ENCODE assay signal across 16 cellular contexts in the genomic region with DNA sequence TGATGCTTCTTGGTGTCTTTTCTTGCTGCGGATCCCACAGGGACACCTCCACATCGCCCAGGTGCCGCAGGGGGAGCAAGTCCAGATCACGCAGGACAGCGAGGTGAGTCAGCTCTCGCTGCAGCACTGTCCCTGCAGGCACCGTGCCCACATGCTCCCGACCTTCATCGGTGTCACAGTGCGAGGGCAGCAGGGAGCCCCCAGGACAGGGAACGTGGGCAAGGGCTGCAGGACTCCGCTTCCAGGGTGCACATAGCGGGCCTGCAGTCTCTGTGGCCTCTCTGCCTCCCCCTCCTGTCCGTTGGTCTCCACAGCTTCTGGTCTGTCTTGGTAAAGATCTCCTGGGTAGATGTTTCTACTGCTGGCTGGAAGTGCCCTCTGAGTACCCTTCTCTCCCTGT.
DNase-seq lines count a peak whose midpoint lies in the region; ATAC-seq and TF ChIP-seq lines count a peak whose summit lies in the region.
"Had no signal": no experiment of that assay in that cellular context is flagged by ENCODE, and none has a peak within 500 bp of the region (broad histone marks: within the 10 kb centered on the region; RNA-seq: fewer than 3 reads in every experiment).

No MANE protein-coding gene starts in this region.

- no TSS peak for BruUV-seq in IMR-90 (replicated peaks; lab: Mats Ljungman, UMichigan)

- no peak overlapping the region for H2BK15ac ChIP-seq in IMR-90 (ENCODE audit: low read depth, low read length)

- TF ChIP-seq RAD21 in IMR-90 (IDR thresholded peaks at IDR 0.05; ENCODE audit: low read length): no peak

- no peak overlapping the region for H3K23ac ChIP-seq in IMR-90 (ENCODE audit: low read depth, low read length)

- H2AFZ ChIP-seq in IMR-90 (replicated peaks; ENCODE audit: low read length, poor library complexity): no peak overlapping the region

- no peak for TF ChIP-seq POLR2A in IMR-90 (IDR thresholded peaks at IDR 0.05; ENCODE audit: low read depth, low read length)

- no peak overlapping the region for H3K4ac ChIP-seq in IMR-90 (ENCODE audit: low read depth, low read length)

- H3K4me2 ChIP-seq in IMR-90 (ENCODE audit: low read depth, low read length): no peak overlapping the region

- H3K9me1 ChIP-seq in IMR-90 (ENCODE audit: insufficient read depth, low read length): no peaks in the 10 kb centered on the region

- CTCF ChIA-PET in AG04450 (lab: Charles Lee): no interaction called here
- CTCF ChIA-PET in IMR-90 (lab: Yijun Ruan, JAX): no interaction called here

- in situ Hi-C loops in IMR-90 (cut with MboI; ENCODE audit: low sequenced_read_pairs) (no loop called here), KBM-7 (cut with MboI; ENCODE audit: low pct_unique_long_range_greater_than_20kb, low sequenced_read_pairs) (no loop called here)

- WGBS in IMR-90 (ENCODE audit: extremely low coverage in 2 of 2, insufficient read length in 1 of 2), 2 experiments: 100% methylated on average over 7 of the region's 14 CpGs; no CpG with 5 or more reads in 1 of the 2 experiments

- intact Hi-C loops in IMR-90 (cut with micrococcal nuclease): no loop called here
- intact Hi-C loops in posterior vena cava (cut with DNase I): no loop called here

- no peak for DNase-seq in AG04450 (ENCODE audit: low read depth, low spot score)
- no peak for DNase-seq in IMR-90
- DNase-seq in choroid plexus epithelial cell (ENCODE audit: low read depth): no peak
- peak; percentile 71 for DNase-seq in posterior vena cava (ENCODE audit: low spot score)
- DNase-seq in DMS53 (lab: John Stamatoyannopoulos, UW): no peak
- no peak for DNase-seq in activated CD4-positive, alpha-beta T cell treated with anti-CD3 and anti-CD28 coated beads, Interleukin-2, amount 50 U/mL, for 48 hours
- DNase-seq in KBM-7: no peak
- DNase-seq: DMS79 treated with DMSO at 0.1 percent for 48 hours, Karpas-422, NCI-H1436 treated with DMSO at 0.1 percent for 48 hours, NCI-H2029, NCI-H2171, NCI-H526, PC-3, SJCRH30 had no signal

- no peak overlapping the region for H2BK120ac ChIP-seq in IMR-90 (ENCODE audit: low read depth, low read length)

- no peak overlapping the region for H4K8ac ChIP-seq in IMR-90 (ENCODE audit: low read depth in 2 of 2, low read length in 2 of 2)

- no peak overlapping the region for H3K56ac ChIP-seq in IMR-90 (ENCODE audit: extremely low read depth, insufficient read depth, low read length)

- no peak overlapping the region for H3K14ac ChIP-seq in IMR-90 (replicated peaks; ENCODE audit: low read depth, low read length)

- TF ChIP-seq CTCF in AG04450 (IDR thresholded peaks at IDR 0.05; ENCODE audit: low read depth, low read length) (0 out of 2 replicates have a peak, but pooled peaks have one; percentile 7), IMR-90 (conservative IDR thresholded peaks at IDR 0.05; ENCODE audit: low read depth, low read length) (no peak), choroid plexus epithelial cell (conservative IDR thresholded peaks at IDR 0.05; ENCODE audit: low read depth, low read length) (peak; percentile 32)

- H4K91ac ChIP-seq in IMR-90 (ENCODE audit: insufficient read depth, low read depth, low read length): no peak overlapping the region

- no peak overlapping the region for H4K5ac ChIP-seq in IMR-90 (ENCODE audit: low read depth, low read length)

- no peak overlapping the region; the same call in 1 of the 2 replicates for H3K18ac ChIP-seq in IMR-90 (ENCODE audit: low read depth, low read length)

- peaks cover 23% of the 10 kb centered on the region for H3K36me3 ChIP-seq in IMR-90 (ENCODE audit: control insufficient read depth, insufficient read depth, low read length)
- H3K36me3 ChIP-seq: SJCRH30 had no signal

- no peak overlapping the region for H2BK20ac ChIP-seq in IMR-90 (ENCODE audit: low read depth, low read length)

- peaks cover 6% of the 10 kb centered on the region; the same call in 1 of the 2 replicates for H3K4me1 ChIP-seq in IMR-90 (ENCODE audit: control insufficient read depth, insufficient read depth, low read length)
- H3K4me1 ChIP-seq: SJCRH30 had no signal

- dilution Hi-C loops in IMR-90 (cut with HindIII; ENCODE audit: low sequenced_read_pairs, unreplicated experiment): no loop called here

- H3K9ac ChIP-seq in IMR-90 (ENCODE audit: low read depth, low read length): no peak overlapping the region

- H2BK5ac ChIP-seq in IMR-90 (ENCODE audit: low read depth, low read length, poor library complexity, severe bottlenecking): no peak overlapping the region

- no peaks in the 10 kb centered on the region for H3K9me3 ChIP-seq in AG04450 (ENCODE audit: control insufficient read depth, insufficient read depth, low read length)
- H3K9me3 ChIP-seq in IMR-90 (ENCODE audit: control insufficient read depth, insufficient read depth, low read length): no peaks in the 10 kb centered on the region
- H3K9me3 ChIP-seq: SJCRH30 had no signal

- H3K27ac ChIP-seq in AG04450 (ENCODE audit: low read depth, low read length) (peak overlapping the region; percentile 31), IMR-90 (ENCODE audit: insufficient read depth, low read length) (no peak overlapping the region)
- H3K27ac ChIP-seq: RWPE1, SJCRH30 had no signal

- peak overlapping the region; percentile 46; the same call in 1 of the 2 replicates for H2AK5ac ChIP-seq in IMR-90 (ENCODE audit: low read depth, low read length)

- H2AK9ac ChIP-seq in IMR-90 (replicated peaks; ENCODE audit: low read depth, low read length, poor library complexity): no peak overlapping the region

- no peak for ATAC-seq in IMR-90 (ENCODE audit: low read depth)
- ATAC-seq: PC-3 had no signal

- H3K4me3 ChIP-seq in AG04450 (ENCODE audit: low read depth, low read length) (no peak overlapping the region), IMR-90 (ENCODE audit: insufficient read depth, low read depth, low read length) (no peak overlapping the region), choroid plexus epithelial cell (ENCODE audit: low read depth, low read length) (no peak overlapping the region)
- H3K4me3 ChIP-seq: SJCRH30 had no signal

- peaks cover 0 to 7% of the 10 kb centered on the region in 2 experiments; a peak in 1 of 4 replicates for H3K79me1 ChIP-seq in IMR-90 (ENCODE audit: low read depth in 1 of 2, low read length in 2 of 2)

- H4K20me1 ChIP-seq in IMR-90 (ENCODE audit: insufficient read depth, low read length): no peaks in the 10 kb centered on the region

- H3K27me3 ChIP-seq in AG04450 (ENCODE audit: control insufficient read depth, insufficient read depth, low read length) (no peaks in the 10 kb centered on the region), IMR-90 (ENCODE audit: control insufficient read depth, insufficient read depth, low read length) (no peaks in the 10 kb centered on the region)
- H3K27me3 ChIP-seq: SJCRH30 had no signal

- POLR2A ChIA-PET in AG04450 (lab: Yijun Ruan, JAX): no interaction called here
- POLR2A ChIA-PET in IMR-90 (lab: Charles Lee; ENCODE audit: unreplicated experiment): no interaction called here

TF ChIP-seq in IMR-90, 13 proteins besides CTCF, POLR2A, EP300 and RAD21:
- TF ChIP-seq FOS (IDR thresholded peaks at IDR 0.05; ENCODE audit: low read depth, low read length) (no peak), BHLHE40 (IDR thresholded peaks at IDR 0.05; ENCODE audit: low read depth, low read length) (no peak), SMC3 (IDR thresholded peaks at IDR 0.05; ENCODE audit: low read depth, low read length) (no peak), MAZ (IDR thresholded peaks at IDR 0.05; ENCODE audit: borderline replicate concordance, low read depth, low read length) (no peak), MXI1 (IDR thresholded peaks at IDR 0.05; ENCODE audit: borderline replicate concordance, low read depth, low read length) (no peak), MAFK (IDR thresholded peaks at IDR 0.05; ENCODE audit: low read depth, low read length) (no peak), CHD1 (IDR thresholded peaks at IDR 0.05; ENCODE audit: low read depth, low read length) (no peak), NFE2L2 (IDR thresholded peaks at IDR 0.05; ENCODE audit: low read depth, low read length) (no peak), RCOR1 (IDR thresholded peaks at IDR 0.05; ENCODE audit: insufficient replicate concordance, low read length) (no peak), RFX5 (IDR thresholded peaks at IDR 0.05; ENCODE audit: low read depth, low read length) (no peak), CEBPB (IDR thresholded peaks at IDR 0.05; ENCODE audit: low read depth, low read length) (no peak)
- TF ChIP-seq, protein P1, sequence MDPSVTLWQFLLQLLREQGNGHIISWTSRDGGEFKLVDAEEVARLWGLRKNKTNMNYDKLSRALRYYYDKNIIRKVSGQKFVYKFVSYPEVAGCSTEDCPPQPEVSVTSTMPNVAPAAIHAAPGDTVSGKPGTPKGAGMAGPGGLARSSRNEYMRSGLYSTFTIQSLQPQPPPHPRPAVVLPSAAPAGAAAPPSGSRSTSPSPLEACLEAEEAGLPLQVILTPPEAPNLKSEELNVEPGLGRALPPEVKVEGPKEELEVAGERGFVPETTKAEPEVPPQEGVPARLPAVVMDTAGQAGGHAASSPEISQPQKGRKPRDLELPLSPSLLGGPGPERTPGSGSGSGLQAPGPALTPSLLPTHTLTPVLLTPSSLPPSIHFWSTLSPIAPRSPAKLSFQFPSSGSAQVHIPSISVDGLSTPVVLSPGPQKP (IDR thresholded peaks at IDR 0.05; ENCODE audit: borderline replicate concordance, low read depth, low read length): no peak
- TF ChIP-seq, protein P2, sequence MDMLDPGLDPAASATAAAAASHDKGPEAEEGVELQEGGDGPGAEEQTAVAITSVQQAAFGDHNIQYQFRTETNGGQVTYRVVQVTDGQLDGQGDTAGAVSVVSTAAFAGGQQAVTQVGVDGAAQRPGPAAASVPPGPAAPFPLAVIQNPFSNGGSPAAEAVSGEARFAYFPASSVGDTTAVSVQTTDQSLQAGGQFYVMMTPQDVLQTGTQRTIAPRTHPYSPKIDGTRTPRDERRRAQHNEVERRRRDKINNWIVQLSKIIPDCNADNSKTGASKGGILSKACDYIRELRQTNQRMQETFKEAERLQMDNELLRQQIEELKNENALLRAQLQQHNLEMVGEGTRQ (IDR thresholded peaks at IDR 0.05; ENCODE audit: low read depth, low read length): no peak
